ENCODE assay signal across 28 cellular contexts in genomic region chr11:86746509-86746908, GRCh38. TPM values are rescaled to one million over a fixed set of nuclear protein-coding genes. Genes with fewer than 3 reads are reported as not detected.
DNase-seq lines count a peak whose midpoint lies in the region; ATAC-seq, FAIRE-seq and TF ChIP-seq lines count a peak whose summit lies in the region.
"Had no signal": no experiment of that assay in that cellular context is flagged by ENCODE, and none has a peak within 500 bp of the region (broad histone marks: within the 10 kb centered on the region; RNA-seq: fewer than 3 reads in every experiment).

No MANE protein-coding gene starts in this region.

- H3K9me2 ChIP-seq in Karpas-422 (replicated peaks; ENCODE audit: insufficient read depth, low read length) = no peaks in the 10 kb centered on the region

- H4K91ac ChIP-seq in H1 (replicated peaks; ENCODE audit: insufficient read length, low read length) = no peak overlapping the region

- H3K36me3 ChIP-seq in BE2C (no peaks in the 10 kb centered on the region), H1 (ENCODE audit: control insufficient read depth in 2 of 4, insufficient read depth in 4 of 4, low read length in 3 of 4) (no peaks in the 10 kb centered on the region), Karpas-422 (ENCODE audit: insufficient read depth, low read length) (no peaks in the 10 kb centered on the region)
- H3K36me3 ChIP-seq: adrenal gland, gastroesophageal sphincter, lower lobe of right lung, MG63, prostate gland had no signal

- H3K4me2 ChIP-seq in H1 (ENCODE audit: insufficient read depth in 1 of 2, low read depth in 2 of 2, low read length in 2 of 2) (no peak overlapping the region), Karpas-422 (ENCODE audit: low read depth, low read length, poor library complexity, severe bottlenecking) (no peak overlapping the region)
- H3K4me2 ChIP-seq: PC-9 had no signal

- TF ChIP-seq POLR2A in H1 (IDR thresholded peaks at IDR 0.05; ENCODE audit: control extremely low read depth in 1 of 2, low read depth in 2 of 2, low read length in 2 of 2) = no peak

- H3K4me1 Mint-ChIP-seq in osteocyte (ENCODE audit: unreplicated experiment) = peaks cover 89% of the 10 kb centered on the region
- no peaks in the 10 kb centered on the region for H3K4me1 Mint-ChIP-seq in glutamatergic neuron (ENCODE audit: low read depth, unreplicated experiment)

- DNase-seq in BE2C = peak; percentile 84
- peak; percentile 31 for DNase-seq in NCI-H226
- DNase-seq in H1 (ENCODE audit: low read depth in 1 of 2, low spot score in 2 of 2) = no peak
- DNase-seq in osteocyte (ENCODE audit: extremely low spot score, unreplicated experiment) = no peak
- DNase-seq in Karpas-422 = no peak
- no peak for DNase-seq in stimulated activated CD8-positive, alpha-beta memory T cell treated with anti-CD3 and anti-CD28 coated beads, Interleukin-4, amount 100 ng/mL, for 48 hours
- DNase-seq in glutamatergic neuron = no peak
- DNase-seq: activated CD4-positive, alpha-beta T cell treated with anti-CD3 and anti-CD28 coated beads for 1 hour; activated naive CD4-positive, alpha-beta T cell; activated T-cell treated with anti-CD3 and anti-CD28 coated beads, Interleukin-2, amount 50 U/mL, for 24 hours; adrenal gland; C1 segment of cervical spinal cord; Calu3; cortex of kidney; kidney; lower lobe of right lung; MG63; NCI-H1417 treated with DMSO at 0.1 percent for 48 hours; NCI-H2081 treated with DMSO at 0.1 percent for 48 hours; SIG-M5; stimulated activated CD4-positive, alpha-beta T cell treated with anti-CD3 and anti-CD28 coated beads, Interleukin-1b, Interleukin-23, amount 100 ng/mL, for 48 hours; substantia nigra had no signal

- H3K56ac ChIP-seq in H1 (replicated peaks; ENCODE audit: insufficient read length, low read depth, low read length) = no peak overlapping the region

- no peaks in the 10 kb centered on the region for H3K79me1 ChIP-seq in H1 (ENCODE audit: low read depth, low read length)

- H3K27me3 Mint-ChIP-seq in osteocyte (ENCODE audit: unreplicated experiment) = no peaks in the 10 kb centered on the region
- peaks cover 3% of the 10 kb centered on the region for H3K27me3 Mint-ChIP-seq in glutamatergic neuron (ENCODE audit: unreplicated experiment)

- no peak overlapping the region for H2AK5ac ChIP-seq in H1 (ENCODE audit: low read depth, low read length)

- H3K27ac Mint-ChIP-seq in osteocyte (ENCODE audit: unreplicated experiment) = peak overlapping the region; percentile 94
- no peak overlapping the region for H3K27ac Mint-ChIP-seq in glutamatergic neuron (ENCODE audit: unreplicated experiment)
- H3K27ac Mint-ChIP-seq: activated T-cell treated with anti-CD3 and anti-CD28 coated beads, Interleukin-2, amount 50 U/mL, for 24 hours; T-helper 1 cell treated with Interleukin-12 subunit alpha and Interleukin-12 subunit beta and Interleukin-4 antibody, amounts not matched to agents 30 μg/mL and 1 μg/mL, for 36 hours had no signal

- H2AFZ ChIP-seq in H1 (ENCODE audit: low read length) = no peak overlapping the region
- H2AFZ ChIP-seq in Karpas-422 (ENCODE audit: low read length) = no peak overlapping the region
- H2AFZ ChIP-seq: PC-9 had no signal

- peak overlapping the region; percentile 0; the same call in 1 of the 2 replicates for H2BK15ac ChIP-seq in H1 (ENCODE audit: low read length)

- H2BK120ac ChIP-seq in H1 (replicated peaks; ENCODE audit: low read depth, low read length) = no peak overlapping the region

- no peak for TF ChIP-seq CTCF in BE2C (IDR thresholded peaks at IDR 0.05; ENCODE audit: low read depth, low read length)
- TF ChIP-seq CTCF in H1 (IDR thresholded peaks at IDR 0.05; ENCODE audit: control extremely low read depth in 1 of 3, insufficient read depth in 1 of 3, low read depth in 1 of 3, low read length in 3 of 3) = no peak
- no peak for TF ChIP-seq CTCF in osteocyte (IDR thresholded peaks at IDR 0.05)
- TF ChIP-seq CTCF in glutamatergic neuron (IDR thresholded peaks at IDR 0.05; ENCODE audit: partially characterized antibody, unreplicated experiment) = no peak

- H3K14ac ChIP-seq in H1 (ENCODE audit: insufficient read length) = no peak overlapping the region

- H3K27ac ChIP-seq in H1 (ENCODE audit: low read depth, low read length) (no peak overlapping the region), Karpas-422 (ENCODE audit: low read length) (no peak overlapping the region)
- H3K27ac ChIP-seq: adrenal gland, gastroesophageal sphincter, lower lobe of right lung, PC-9, prostate gland had no signal

- H4K8ac ChIP-seq in H1 (ENCODE audit: extremely low read depth, insufficient read depth, low read length) = no peak overlapping the region

- no peak overlapping the region for H2BK12ac ChIP-seq in H1 (ENCODE audit: low read depth, low read length)

- no peaks in the 10 kb centered on the region for H3K23me2 ChIP-seq in H1 (ENCODE audit: low read depth, low read length)

- no peak overlapping the region for H2BK5ac ChIP-seq in H1 (ENCODE audit: low read depth, low read length)

- CTCF ChIA-PET in H1 (lab: Charles Lee; ENCODE audit: partially characterized antibody) = interaction anchor here (0.7 to 1.7 kb wide), 3 partner anchors 8 to 14 kb away, joined by 3 to 7 read pairs (median 3); no protein-coding TSS in a partner anchor

- no peaks in the 10 kb centered on the region for H3K79me2 ChIP-seq in H1 (ENCODE audit: control insufficient read depth in 1 of 2, insufficient read depth in 2 of 2, low read length in 2 of 2)
- H3K79me2 ChIP-seq in Karpas-422 (ENCODE audit: low read length) = no peaks in the 10 kb centered on the region

- WGBS in H1 (ENCODE audit: extremely low coverage in 1 of 2, insufficient coverage in 1 of 2, insufficient read length in 1 of 2, insufficient replicate concordance in 2 of 2, low coverage in 1 of 2, low lambda C conversion rate in 2 of 2, missing lambda C conversion rate in 1 of 2), 2 experiments = 76% methylated on average over 3 of the region's 3 CpGs; no CpG with 5 or more reads in 1 of the 2 experiments

- peaks cover 11% of the 10 kb centered on the region for H3K4me1 ChIP-seq in BE2C
- no peaks in the 10 kb centered on the region for H3K4me1 ChIP-seq in H1 (replicated peaks in 1 of 4; ENCODE audit: control insufficient read depth in 3 of 4, insufficient read depth in 4 of 4, low read length in 3 of 4)
- H3K4me1 ChIP-seq in Karpas-422 (ENCODE audit: low read length) = no peaks in the 10 kb centered on the region
- H3K4me1 ChIP-seq: prostate gland had no signal

- no peak overlapping the region for H3K18ac ChIP-seq in H1 (ENCODE audit: extremely low read depth, low read length)

- no peaks in the 10 kb centered on the region for H3K36me3 Mint-ChIP-seq in osteocyte (ENCODE audit: unreplicated experiment)
- no peaks in the 10 kb centered on the region for H3K36me3 Mint-ChIP-seq in glutamatergic neuron (ENCODE audit: unreplicated experiment)

- H4K5ac ChIP-seq in H1 (ENCODE audit: insufficient read length, low read depth, low read length) = no peak overlapping the region

- H4K20me1 ChIP-seq in H1 (replicated peaks in 1 of 2; ENCODE audit: control insufficient read depth in 1 of 2, insufficient read depth in 2 of 2, low read length in 2 of 2) (no peaks in the 10 kb centered on the region), Karpas-422 (ENCODE audit: insufficient read depth, low read depth, low read length) (no peaks in the 10 kb centered on the region)

- TF ChIP-seq RAD21 in H1 (IDR thresholded peaks at IDR 0.05 in 1 of 2, conservative IDR thresholded peaks at IDR 0.05 in 1 of 2; ENCODE audit: low read depth in 2 of 2, low read length in 2 of 2) = no peak

- H3K9ac ChIP-seq in H1 (replicated peaks in 1 of 4; ENCODE audit: extremely low read depth in 1 of 4, low read depth in 3 of 4, low read length in 3 of 4) (no peak overlapping the region), Karpas-422 (ENCODE audit: low read length) (no peak overlapping the region)

- H3K4me3 Mint-ChIP-seq in osteocyte (ENCODE audit: unreplicated experiment) (no peak overlapping the region), glutamatergic neuron (ENCODE audit: unreplicated experiment) (no peak overlapping the region)
- H3K4me3 Mint-ChIP-seq: activated T-cell treated with anti-CD3 and anti-CD28 coated beads, Interleukin-2, amount 50 U/mL, for 24 hours; T-helper 1 cell treated with Interleukin-12 subunit alpha and Interleukin-12 subunit beta and Interleukin-4 antibody, amounts not matched to agents 30 μg/mL and 1 μg/mL, for 36 hours had no signal

- ATAC-seq in GM21381 (IDR thresholded peaks at IDR 0.05; ENCODE audit: unreplicated experiment) = no peak
- ATAC-seq: gastroesophageal sphincter, lower lobe of right lung had no signal

- H3K4ac ChIP-seq in H1 (replicated peaks; ENCODE audit: insufficient read length, low read depth, low read length) = no peak overlapping the region

- no peak for FAIRE-seq in H1 (lab: Jason Lieb, UNC)
- FAIRE-seq: GM19239, kidney had no signal

- H3K9me3 Mint-ChIP-seq in osteocyte (ENCODE audit: unreplicated experiment) (no peaks in the 10 kb centered on the region), glutamatergic neuron (ENCODE audit: unreplicated experiment) (peaks cover 6% of the 10 kb centered on the region)
- H3K9me3 Mint-ChIP-seq: activated T-cell treated with anti-CD3 and anti-CD28 coated beads, Interleukin-2, amount 50 U/mL, for 24 hours; T-helper 1 cell treated with Interleukin-12 subunit alpha and Interleukin-12 subunit beta and Interleukin-4 antibody, amounts not matched to agents 30 μg/mL and 1 μg/mL, for 36 hours had no signal

- no peak overlapping the region for H3K23ac ChIP-seq in H1 (ENCODE audit: insufficient read length)

- no peak for TF ChIP-seq EP300 in H1 (IDR thresholded peaks at IDR 0.05; ENCODE audit: borderline replicate concordance in 1 of 2, low read depth in 2 of 2, low read length in 2 of 2)

- H3K27me3 ChIP-seq in BE2C (no peaks in the 10 kb centered on the region), H1 (replicated peaks in 1 of 4; ENCODE audit: control insufficient read depth in 3 of 4, extremely low read depth in 1 of 4, insufficient read depth in 3 of 4, low read length in 3 of 4) (no peaks in the 10 kb centered on the region), Karpas-422 (ENCODE audit: low read length) (0 out of 2 replicates have a peak, but pooled peaks cover 3% of the 10 kb centered on the region)
- H3K27me3 ChIP-seq: adrenal gland, gastroesophageal sphincter, MG63 had no signal

- no peak overlapping the region for H3K4me3 ChIP-seq in BE2C (ENCODE audit: low read depth, low read length)
- H3K4me3 ChIP-seq in H1 (ENCODE audit: extremely low read depth in 1 of 4, insufficient read depth in 2 of 4, low read depth in 3 of 4, low read length in 4 of 4) = no peak overlapping the region
- H3K4me3 ChIP-seq in Karpas-422 (ENCODE audit: low read length) = no peak overlapping the region
- H3K4me3 ChIP-seq: adrenal gland, gastroesophageal sphincter, lower lobe of right lung, MG63, PC-9, prostate gland had no signal

- no peak overlapping the region for H2BK20ac ChIP-seq in H1 (ENCODE audit: low read length)

- H3K9me3 ChIP-seq in BE2C = no peaks in the 10 kb centered on the region
- H3K9me3 ChIP-seq in H1 (ENCODE audit: insufficient read depth in 2 of 2, low read depth in 1 of 2, low read length in 1 of 2) = no peaks in the 10 kb centered on the region
- no peaks in the 10 kb centered on the region for H3K9me3 ChIP-seq in Karpas-422 (ENCODE audit: low read length)
- H3K9me3 ChIP-seq: adrenal gland, gastroesophageal sphincter, lower lobe of right lung, MG63, prostate gland had no signal

- POLR2A ChIA-PET in H1 (lab: Charles Lee; ENCODE audit: partially characterized antibody) = no interaction called here

RNA-seq across cellular contexts. Expression of gene PRSS23, which starts 53.8 kb away (rescaled TPM):
- polyA plus RNA-seq in BE2C (2012; ENCODE audit: insufficient read depth, insufficient read length, low read depth) = 0.49 TPM
- 5.0 and 5.6 TPM in 2 replicates for total RNA-seq in H1 (2021; fragmentation: NEBNext Ultra II Directional; extraction: Animal tissue kit (Norgen Biotek cat#: 25700))
- 3.3 and 4.4 TPM in 2 replicates for polyA plus RNA-seq in H1 (2011; rRNA removed)
- 2.6 TPM for polyA plus RNA-seq in H1 (2011; cell fraction: cytosol; rRNA removed)
- 2.5 TPM for polyA plus RNA-seq in H1 (2011; cell fraction: nucleus; rRNA removed)
- 6.0 to 6.8 TPM (median 6.6 TPM) in 4 replicates for polyA plus RNA-seq in H1 (2012, experiment 1 of 2)
- 2.5 TPM for polyA plus RNA-seq in H1 (2012, experiment 2 of 2)
- 5.8 TPM for polyA plus RNA-seq in H1 (2013, experiment 1 of 2)
- 7.9 TPM for polyA plus RNA-seq in H1 (2013, experiment 2 of 2)
- polyA minus RNA-seq in H1 (2011; rRNA and poly(A)+ RNA removed) = 5.7 and 10.5 TPM in 2 replicates
- 7.8 TPM for polyA minus RNA-seq in H1 (2011; cell fraction: cytosol; rRNA and poly(A)+ RNA removed)
- 5.1 TPM for polyA minus RNA-seq in H1 (2011; cell fraction: nucleus; rRNA and poly(A)+ RNA removed)
- 545 and 556 TPM in 2 replicates for total RNA-seq in osteocyte
- not detected in 2 replicates for total RNA-seq in Karpas-422 (2014; rRNA removed; shearing (Covaris generic); ENCODE audit: low replicate concordance)
- 20.2 TPM for total RNA-seq in glutamatergic neuron (ENCODE audit: unreplicated experiment)

Comparison
In these comparisons a context has a peak if more than half of its experiments do, and no peak if none do; other contexts are left out.
1. DNase-seq: peak in BE2C (single experiment) and NCI-H226 (single experiment); none in H1 (0 of 2), osteocyte (single experiment), Karpas-422 (single experiment), stimulated activated CD8-positive, alpha-beta memory T cell treated with anti-CD3 and anti-CD28 coated beads, Interleukin-4, amount 100 ng/mL, for 48 hours (single experiment) and glutamatergic neuron (single experiment).
2. RNA of gene PRSS23, which starts 53.8 kb away (total RNA-seq): 545 to 556 TPM in osteocyte; 20.2 TPM in glutamatergic neuron (single experiment), 5.0 to 5.6 TPM in H1 and not detected in Karpas-422; every median in the first group is over 10 times any median in the second.